18 cellular contexts compared by ENCODE assay signal in genomic region chr13:94063096-94063495, GRCh38.
DNase-seq lines count a peak whose midpoint lies in the region; ATAC-seq and TF ChIP-seq lines count a peak whose summit lies in the region.
"Had no signal": no experiment of that assay in that cellular context is flagged by ENCODE, and none has a peak within 500 bp of the region (broad histone marks: within the 10 kb centered on the region; RNA-seq: fewer than 3 reads in every experiment).

No MANE protein-coding gene starts in this region.

- H2AK9ac ChIP-seq in IMR-90 (replicated peaks; ENCODE audit: low read depth, low read length, poor library complexity): no peak overlapping the region

- H2AK5ac ChIP-seq in IMR-90 (ENCODE audit: low read depth, low read length): no peak overlapping the region

- H3K4me1 Mint-ChIP-seq in T-helper 17 cell: no peaks in the 10 kb centered on the region
- no peaks in the 10 kb centered on the region for H3K4me1 Mint-ChIP-seq in activated CD4-positive, alpha-beta T cell treated with anti-CD3 and anti-CD28 coated beads, Interleukin-2, amount 10 ng/mL, durations not matched to agents 24 days and 14 days
- H3K4me1 Mint-ChIP-seq in natural killer cell: no peaks in the 10 kb centered on the region
- H3K4me1 Mint-ChIP-seq: naive thymus-derived CD4-positive, alpha-beta T cell had no signal

- 0 out of 2 replicates have a peak overlapping the region, but pooled peaks have one; percentile 6 for H3K18ac ChIP-seq in IMR-90 (ENCODE audit: low read depth, low read length)

- H3K27me3 ChIP-seq in AG04450 (ENCODE audit: control insufficient read depth, insufficient read depth, low read length) (no peaks in the 10 kb centered on the region), IMR-90 (ENCODE audit: control insufficient read depth, insufficient read depth, low read length) (no peaks in the 10 kb centered on the region)
- H3K27me3 ChIP-seq: testis had no signal

- H4K5ac ChIP-seq in IMR-90 (ENCODE audit: low read depth, low read length): no peak overlapping the region

- H3K27me3 Mint-ChIP-seq in T-helper 17 cell: peaks cover 17% of the 10 kb centered on the region
- no peaks in the 10 kb centered on the region for H3K27me3 Mint-ChIP-seq in activated CD4-positive, alpha-beta T cell treated with anti-CD3 and anti-CD28 coated beads, Interleukin-2, amount 10 ng/mL, durations not matched to agents 24 days and 14 days
- H3K27me3 Mint-ChIP-seq in natural killer cell (ENCODE audit: low read depth in 2 of 2): no peaks in the 10 kb centered on the region
- H3K27me3 Mint-ChIP-seq: dendritic cell treated with granulocyte-macrophage colony-stimulating factor and Interleukin-4, amounts not matched to agents 40 ng/mL and 50 ng/mL, for 4 days had no signal

- no peak overlapping the region for H3K23ac ChIP-seq in IMR-90 (ENCODE audit: low read depth, low read length)

- TF ChIP-seq RAD21 in IMR-90 (IDR thresholded peaks at IDR 0.05; ENCODE audit: low read length): no peak

- H2BK5ac ChIP-seq in IMR-90 (ENCODE audit: low read depth, low read length, poor library complexity, severe bottlenecking): no peak overlapping the region

- no peak overlapping the region for H3K4me3 ChIP-seq in AG04450 (ENCODE audit: low read depth, low read length)
- no peak overlapping the region for H3K4me3 ChIP-seq in IMR-90 (ENCODE audit: insufficient read depth, low read depth, low read length)
- H3K4me3 ChIP-seq in choroid plexus epithelial cell (ENCODE audit: low read depth, low read length): no peak overlapping the region
- no peak overlapping the region for H3K4me3 ChIP-seq in mesodermal cell (ENCODE audit: extremely low read depth, insufficient read depth, low read length, poor library complexity, severe bottlenecking)
- H3K4me3 ChIP-seq: testis had no signal

- H4K8ac ChIP-seq in IMR-90 (ENCODE audit: low read depth in 2 of 2, low read length in 2 of 2): no peak overlapping the region

- H2BK20ac ChIP-seq in IMR-90 (ENCODE audit: low read depth, low read length): no peak overlapping the region

- H3K9me1 ChIP-seq in IMR-90 (ENCODE audit: insufficient read depth, low read length): peaks cover 9% of the 10 kb centered on the region

- H3K9me3 ChIP-seq in AG04450 (ENCODE audit: control insufficient read depth, insufficient read depth, low read length) (no peaks in the 10 kb centered on the region), IMR-90 (ENCODE audit: control insufficient read depth, insufficient read depth, low read length) (no peaks in the 10 kb centered on the region), mesodermal cell (ENCODE audit: control insufficient read depth, low read length) (no peaks in the 10 kb centered on the region), T-helper 17 cell (ENCODE audit: control insufficient read depth, low read length, poor library complexity, severe bottlenecking) (no peaks in the 10 kb centered on the region)
- H3K9me3 ChIP-seq: testis had no signal

- in situ Hi-C loops in IMR-90 (cut with MboI; ENCODE audit: low sequenced_read_pairs): no loop called here

- intact Hi-C loops in IMR-90 (cut with micrococcal nuclease) (no loop called here), natural killer cell (cut with micrococcal nuclease) (no loop called here)
- intact Hi-C loops in activated CD4-positive, alpha-beta T cell treated with anti-CD3 and anti-CD28 coated beads, Interleukin-2, amount 10 ng/mL, durations not matched to agents 24 days and 14 days (cut with micrococcal nuclease): no loop called here

- CTCF ChIA-PET in AG04450 (lab: Charles Lee): interaction anchor here (1.2 kb wide), 1 partner anchor 299 kb away, joined by 3 read pairs; no protein-coding TSS in a partner anchor
- CTCF ChIA-PET in IMR-90 (lab: Yijun Ruan, JAX): interaction anchor here (1.6 kb wide), 1 partner anchor 12 kb away, joined by 3 read pairs; no protein-coding TSS in a partner anchor

- no peak overlapping the region for H2AFZ ChIP-seq in IMR-90 (replicated peaks; ENCODE audit: low read length, poor library complexity)

- H3K27ac ChIP-seq in AG04450 (ENCODE audit: low read depth, low read length) (peak overlapping the region; percentile 22), IMR-90 (ENCODE audit: insufficient read depth, low read length) (no peak overlapping the region), mesodermal cell (ENCODE audit: low read depth, low read length, severe bottlenecking) (peak overlapping the region; percentile 17)
- H3K27ac ChIP-seq: 22Rv1, testis had no signal

- ATAC-seq in IMR-90 (ENCODE audit: low read depth): peak; percentile 50
- no peak for ATAC-seq in T-helper 17 cell
- no peak for ATAC-seq in natural killer cell
- ATAC-seq: naive thymus-derived CD4-positive, alpha-beta T cell had no signal

- H3K4me1 ChIP-seq in IMR-90 (ENCODE audit: control insufficient read depth, insufficient read depth, low read length) (peaks cover 12% of the 10 kb centered on the region), mesodermal cell (ENCODE audit: control insufficient read depth, insufficient read depth, low read length, poor library complexity, severe bottlenecking) (peaks cover 15% of the 10 kb centered on the region)
- H3K4me1 ChIP-seq: testis had no signal

- dilution Hi-C loops in IMR-90 (cut with HindIII; ENCODE audit: low sequenced_read_pairs, unreplicated experiment): no loop called here

- H2BK15ac ChIP-seq in IMR-90 (ENCODE audit: low read depth, low read length): no peak overlapping the region

- H3K56ac ChIP-seq in IMR-90 (ENCODE audit: extremely low read depth, insufficient read depth, low read length): no peak overlapping the region

- DNase-seq in AG04450 (ENCODE audit: low read depth, low spot score): peak; percentile 65
- DNase-seq in IMR-90: peak; percentile 85
- peak; percentile 53 for DNase-seq in choroid plexus epithelial cell (ENCODE audit: low read depth)
- no peak for DNase-seq in T-helper 17 cell
- no peak for DNase-seq in activated CD4-positive, alpha-beta T cell treated with anti-CD3 and anti-CD28 coated beads, Interleukin-2, amount 10 ng/mL, durations not matched to agents 24 days and 14 days
- no peak for DNase-seq in KG1 (lab: John Stamatoyannopoulos, UW)
- DNase-seq in natural killer cell: no peak
- DNase-seq: activated CD4-positive, alpha-beta T cell treated with anti-CD3 and anti-CD28 coated beads, Interleukin-2, amount 50 U/mL, for 1 hour; aorta; DMS 273 treated with DMSO at 0.1 percent for 48 hours; glutamatergic neuron; naive thymus-derived CD4-positive, alpha-beta T cell; NCI-H187; RPMI8226; testis had no signal

- H3K14ac ChIP-seq in IMR-90 (replicated peaks; ENCODE audit: low read depth, low read length): no peak overlapping the region; the same call in 1 of the 2 replicates

- no peak overlapping the region for H3K4me2 ChIP-seq in IMR-90 (ENCODE audit: low read depth, low read length)

- H3K9me3 Mint-ChIP-seq in activated CD4-positive, alpha-beta T cell treated with anti-CD3 and anti-CD28 coated beads, Interleukin-2, amount 10 ng/mL, durations not matched to agents 24 days and 14 days: no peaks in the 10 kb centered on the region
- no peaks in the 10 kb centered on the region for H3K9me3 Mint-ChIP-seq in natural killer cell

- no peak overlapping the region for H3K9ac ChIP-seq in IMR-90 (ENCODE audit: low read depth, low read length)

- POLR2A ChIA-PET in AG04450 (lab: Yijun Ruan, JAX): interaction anchor here (1.3 kb wide), 1 partner anchor 10 kb away, joined by 3 read pairs; no protein-coding TSS in a partner anchor
- POLR2A ChIA-PET in IMR-90 (lab: Charles Lee; ENCODE audit: unreplicated experiment): no interaction called here

- TF ChIP-seq CTCF in AG04450 (IDR thresholded peaks at IDR 0.05; ENCODE audit: low read depth, low read length) (no peak), IMR-90 (conservative IDR thresholded peaks at IDR 0.05; ENCODE audit: low read depth, low read length) (no peak), choroid plexus epithelial cell (conservative IDR thresholded peaks at IDR 0.05; ENCODE audit: low read depth, low read length) (no peak), natural killer cell (IDR thresholded peaks at IDR 0.05) (no peak)

- no peak for TF ChIP-seq POLR2A in IMR-90 (IDR thresholded peaks at IDR 0.05; ENCODE audit: low read depth, low read length)

- no peak overlapping the region for H4K91ac ChIP-seq in IMR-90 (ENCODE audit: insufficient read depth, low read depth, low read length)

- no peak overlapping the region for H3K4ac ChIP-seq in IMR-90 (ENCODE audit: low read depth, low read length)

- no peak overlapping the region for H3K27ac Mint-ChIP-seq in T-helper 17 cell
- no peak overlapping the region for H3K27ac Mint-ChIP-seq in activated CD4-positive, alpha-beta T cell treated with anti-CD3 and anti-CD28 coated beads, Interleukin-2, amount 10 ng/mL, durations not matched to agents 24 days and 14 days
- H3K27ac Mint-ChIP-seq in natural killer cell: no peak overlapping the region
- H3K27ac Mint-ChIP-seq: dendritic cell treated with granulocyte-macrophage colony-stimulating factor and Interleukin-4, amounts not matched to agents 40 ng/mL and 50 ng/mL, for 4 days; naive thymus-derived CD4-positive, alpha-beta T cell had no signal

- no peaks in the 10 kb centered on the region for H3K79me1 ChIP-seq in IMR-90 (ENCODE audit: low read depth in 1 of 2, low read length in 2 of 2)

- no TSS peak for BruUV-seq in IMR-90 (replicated peaks; lab: Mats Ljungman, UMichigan)

- H3K36me3 Mint-ChIP-seq in T-helper 17 cell (ENCODE audit: low read depth): no peaks in the 10 kb centered on the region
- no peaks in the 10 kb centered on the region for H3K36me3 Mint-ChIP-seq in activated CD4-positive, alpha-beta T cell treated with anti-CD3 and anti-CD28 coated beads, Interleukin-2, amount 10 ng/mL, durations not matched to agents 24 days and 14 days (ENCODE audit: low read depth)
- H3K36me3 Mint-ChIP-seq in natural killer cell: no peaks in the 10 kb centered on the region
- H3K36me3 Mint-ChIP-seq: naive thymus-derived CD4-positive, alpha-beta T cell had no signal

- H4K20me1 ChIP-seq in IMR-90 (ENCODE audit: insufficient read depth, low read length): no peaks in the 10 kb centered on the region

- no peak overlapping the region for H2BK120ac ChIP-seq in IMR-90 (ENCODE audit: low read depth, low read length)

- no peak overlapping the region for H3K4me3 Mint-ChIP-seq in T-helper 17 cell
- no peak overlapping the region for H3K4me3 Mint-ChIP-seq in activated CD4-positive, alpha-beta T cell treated with anti-CD3 and anti-CD28 coated beads, Interleukin-2, amount 10 ng/mL, durations not matched to agents 24 days and 14 days
- H3K4me3 Mint-ChIP-seq in natural killer cell: no peak overlapping the region
- H3K4me3 Mint-ChIP-seq: dendritic cell treated with granulocyte-macrophage colony-stimulating factor and Interleukin-4, amounts not matched to agents 40 ng/mL and 50 ng/mL, for 4 days; naive thymus-derived CD4-positive, alpha-beta T cell had no signal

- H3K36me3 ChIP-seq in IMR-90 (ENCODE audit: control insufficient read depth, insufficient read depth, low read length) (no peaks in the 10 kb centered on the region), mesodermal cell (ENCODE audit: control insufficient read depth, insufficient read depth, low read length) (no peaks in the 10 kb centered on the region)

TF ChIP-seq in IMR-90, 13 proteins besides CTCF, POLR2A, EP300 and RAD21 (continues in another document):
- TF ChIP-seq NFE2L2 (IDR thresholded peaks at IDR 0.05; ENCODE audit: low read depth, low read length) (no peak), RFX5 (IDR thresholded peaks at IDR 0.05; ENCODE audit: low read depth, low read length) (no peak)

Comparison
In these comparisons a context has a peak if more than half of its experiments do, and no peak if none do; other contexts are left out.
1. DNase-seq: peak in AG04450 (single experiment), IMR-90 (single experiment) and choroid plexus epithelial cell (single experiment); none in T-helper 17 cell (0 of 3), activated CD4-positive, alpha-beta T cell treated with anti-CD3 and anti-CD28 coated beads, Interleukin-2, amount 10 ng/mL, durations not matched to agents 24 days and 14 days (single experiment), KG1 (single experiment) and natural killer cell (single experiment).